In genomic region chr9:85742630-85742928, GRCh38 we compare ENCODE assay signal across 1 cellular context.
TF ChIP-seq lines count a peak whose summit lies in the region.

No MANE protein-coding gene starts in this region.

TF ChIP-seq in GM12878, 131 proteins besides CTCF, POLR2A, EP300 and RAD21 (continued from another document):
- TF ChIP-seq BCL3 (IDR thresholded peaks at IDR 0.05; ENCODE audit: borderline replicate concordance, insufficient read depth, low read depth, low read length, poor library complexity, severe bottlenecking) = peak; percentile 30
- TF ChIP-seq MLLT1 (IDR thresholded peaks at IDR 0.05) = no peak
- TF ChIP-seq JUNB (IDR thresholded peaks at IDR 0.05) = peak; percentile 88
- 0 out of 2 replicates have a peak, but pooled peaks have one; percentile 23 for TF ChIP-seq CREM (IDR thresholded peaks at IDR 0.05; ENCODE audit: low read depth)
- TF ChIP-seq PML (IDR thresholded peaks at IDR 0.05; ENCODE audit: low read length) = peak; percentile 58; the same call in 1 of the 2 replicates
- TF ChIP-seq FOXK2 (IDR thresholded peaks at IDR 0.05) = no peak
- no peak for TF ChIP-seq MEF2B (IDR thresholded peaks at IDR 0.05; ENCODE audit: partially characterized antibody, poor library complexity, severe bottlenecking)
- 0 out of 2 replicates have a peak, but pooled peaks have one; percentile 4 for TF ChIP-seq RUNX3 (IDR thresholded peaks at IDR 0.05; ENCODE audit: low read length)
- TF ChIP-seq IRF4 (IDR thresholded peaks at IDR 0.05; ENCODE audit: low read depth, low read length) = peak; percentile 50; the same call in 1 of the 2 replicates
- 0 out of 2 replicates have a peak, but pooled peaks have one; percentile 38 for TF ChIP-seq MEF2A (IDR thresholded peaks at IDR 0.05; ENCODE audit: insufficient read depth, low read depth, low read length)
- peak; percentile 66 for TF ChIP-seq ATF2 (IDR thresholded peaks at IDR 0.05; ENCODE audit: low read length)
